26 cellular contexts compared by ENCODE assay signal in genomic region chr4:140138428-140138827, GRCh38. TPM values are rescaled to one million over a fixed set of nuclear protein-coding genes. Genes with fewer than 3 reads are reported as not detected.
DNase-seq lines count a peak whose midpoint lies in the region; ATAC-seq, FAIRE-seq and TF ChIP-seq lines count a peak whose summit lies in the region.
"Had no signal": no experiment of that assay in that cellular context is flagged by ENCODE, and none has a peak within 500 bp of the region (broad histone marks: within the 10 kb centered on the region; RNA-seq: fewer than 3 reads in every experiment).

No MANE protein-coding gene starts in this region.

- H2BK15ac ChIP-seq in H1 (ENCODE audit: low read length) (no peak overlapping the region; the same call in 1 of the 2 replicates), neuronal stem cell (ENCODE audit: low read length) (no peak overlapping the region)

- H3K4ac ChIP-seq in H1 (replicated peaks; ENCODE audit: insufficient read length, low read depth, low read length) (peak overlapping the region; percentile 44), neuronal stem cell (ENCODE audit: low read length) (no peak overlapping the region)

- no peak for TF ChIP-seq EP300 in H1 (IDR thresholded peaks at IDR 0.05; ENCODE audit: borderline replicate concordance in 1 of 2, low read depth in 2 of 2, low read length in 2 of 2)

- no peak for TF ChIP-seq RAD21 in H1 (IDR thresholded peaks at IDR 0.05 in 1 of 2, conservative IDR thresholded peaks at IDR 0.05 in 1 of 2; ENCODE audit: low read depth in 2 of 2, low read length in 2 of 2)

- H4K91ac ChIP-seq in H1 (replicated peaks; ENCODE audit: insufficient read length, low read length) (no peak overlapping the region), neuronal stem cell (ENCODE audit: low read depth, low read length, poor library complexity) (no peak overlapping the region)

- no peak overlapping the region for H2BK20ac ChIP-seq in H1 (ENCODE audit: low read length)

- H3K36me3 ChIP-seq in Caco-2 (ENCODE audit: control insufficient read depth, insufficient read depth, low read length) (no peaks in the 10 kb centered on the region), Loucy (ENCODE audit: insufficient read depth, low read length) (no peaks in the 10 kb centered on the region), H1 (ENCODE audit: control insufficient read depth in 2 of 4, insufficient read depth in 4 of 4, low read length in 3 of 4) (no peaks in the 10 kb centered on the region), neuronal stem cell (replicated peaks in 1 of 2; ENCODE audit: control insufficient read depth in 2 of 2, insufficient read depth in 2 of 2, low read length in 2 of 2) (no peaks in the 10 kb centered on the region)
- H3K36me3 ChIP-seq: transverse colon had no signal

- H3K4me1 ChIP-seq in Caco-2, result peaks cover 73% of the 10 kb centered on the region
- peaks cover 52% of the 10 kb centered on the region for H3K4me1 ChIP-seq in Loucy (ENCODE audit: insufficient read depth, low read length, poor library complexity, severe bottlenecking)
- H3K4me1 ChIP-seq in H1 (replicated peaks in 1 of 4; ENCODE audit: control insufficient read depth in 3 of 4, insufficient read depth in 4 of 4, low read length in 3 of 4), result peaks cover 0 to 12% (median 3%) of the 10 kb centered on the region in 4 experiments; a peak in 3 of 7 replicates
- H3K4me1 ChIP-seq in neuronal stem cell (ENCODE audit: control insufficient read depth in 2 of 2, insufficient read depth in 1 of 2, low read depth in 1 of 2, low read length in 2 of 2), result peaks cover 4 to 14% of the 10 kb centered on the region in 2 donors

- H3K4me2 ChIP-seq in Loucy (ENCODE audit: low read depth, low read length, poor library complexity, severe bottlenecking) (peak overlapping the region; percentile 17), H1 (ENCODE audit: insufficient read depth in 1 of 2, low read depth in 2 of 2, low read length in 2 of 2) (no peak overlapping the region), neuronal stem cell (ENCODE audit: insufficient read depth, low read length, poor library complexity, severe bottlenecking) (no peak overlapping the region)

- H2AK5ac ChIP-seq in H1 (ENCODE audit: low read depth, low read length) (no peak overlapping the region), neuronal stem cell (ENCODE audit: low read depth, low read length) (no peak overlapping the region)

- CTCF ChIA-PET in Caco-2 (lab: Charles Lee) (interaction anchor here (1.0 kb wide), 1 partner anchor 126 kb away, joined by 3 read pairs; no protein-coding TSS in a partner anchor), H1 (lab: Charles Lee; ENCODE audit: partially characterized antibody) (interaction anchor here (1.1 to 1.7 kb wide), 4 partner anchors 10 to 188 kb away, joined by 3 read pairs; no protein-coding TSS in a partner anchor)

- no peak for TF ChIP-seq POLR2A in H1 (IDR thresholded peaks at IDR 0.05; ENCODE audit: control extremely low read depth in 1 of 2, low read depth in 2 of 2, low read length in 2 of 2)

- H3K9ac ChIP-seq in Loucy (ENCODE audit: low read depth, low read length, poor library complexity, severe bottlenecking) (no peak overlapping the region), H1 (replicated peaks in 1 of 4; ENCODE audit: extremely low read depth in 1 of 4, low read depth in 3 of 4, low read length in 3 of 4) (no peak overlapping the region), neuronal stem cell (ENCODE audit: low read depth, low read length, poor library complexity) (no peak overlapping the region)

- H4K5ac ChIP-seq in H1 (ENCODE audit: insufficient read length, low read depth, low read length), result no peak overlapping the region

- H3K27me3 ChIP-seq in Caco-2 (replicated peaks; ENCODE audit: control insufficient read depth, insufficient read depth, low read length), result no peaks in the 10 kb centered on the region
- H3K27me3 ChIP-seq in Loucy (ENCODE audit: insufficient read depth, low read length, poor library complexity, severe bottlenecking), result no peaks in the 10 kb centered on the region
- H3K27me3 ChIP-seq in H1 (replicated peaks in 1 of 4; ENCODE audit: control insufficient read depth in 3 of 4, extremely low read depth in 1 of 4, insufficient read depth in 3 of 4, low read length in 3 of 4), result no peaks in the 10 kb centered on the region
- H3K27me3 ChIP-seq in neuronal stem cell (ENCODE audit: control insufficient read depth in 3 of 3, insufficient read depth in 3 of 3, low read depth in 1 of 3, low read length in 3 of 3), result no peaks in the 10 kb centered on the region
- H3K27me3 ChIP-seq: transverse colon had no signal

- intact Hi-C loops in Caco-2 (cut with micrococcal nuclease; ENCODE audit: unreplicated experiment), result loop anchor here (5.0 kb wide), 2 partner anchors 51 to 401 kb away; no protein-coding TSS in a partner anchor

- POLR2A ChIA-PET in Caco-2 (lab: Charles Lee), result interaction anchor here (1.4 to 2.3 kb wide), 2 partner anchors 12 to 89 kb away, joined by 5 to 26 read pairs; no protein-coding TSS in a partner anchor
- POLR2A ChIA-PET in H1 (lab: Charles Lee; ENCODE audit: partially characterized antibody), result interaction anchor here (2.2 kb wide), 1 partner anchor 12 kb away, joined by 11 read pairs; no protein-coding TSS in a partner anchor

- peak overlapping the region; percentile 64 for H3K4me3 Mint-ChIP-seq in Caco-2 (ENCODE audit: unreplicated experiment)
- H3K4me3 Mint-ChIP-seq: activated naive CD8-positive, alpha-beta T cell treated with anti-CD3 and anti-CD28 coated beads, Interleukin-2, amount 10 ng/mL, durations not matched to agents 7 days and 5 days; B cell; CD8-positive, alpha-beta memory T cell; natural killer cell treated with Interleukin-12 subunit alpha and Interleukin-12 subunit beta and Interleukin-15 and Interleukin-18, amount 100 ng/mL, for 72 hours had no signal

- no peaks in the 10 kb centered on the region for H3K9me2 ChIP-seq in Loucy (replicated peaks; ENCODE audit: low read depth, low read length)

- H3K79me2 ChIP-seq in Loucy (ENCODE audit: insufficient read depth, low read length) (peaks cover 94% of the 10 kb centered on the region), H1 (ENCODE audit: control insufficient read depth in 1 of 2, insufficient read depth in 2 of 2, low read length in 2 of 2) (no peaks in the 10 kb centered on the region)

- H4K20me1 ChIP-seq in Loucy (ENCODE audit: insufficient read depth, low read length, poor library complexity, severe bottlenecking), result peaks cover 4% of the 10 kb centered on the region
- no peaks in the 10 kb centered on the region for H4K20me1 ChIP-seq in H1 (replicated peaks in 1 of 2; ENCODE audit: control insufficient read depth in 1 of 2, insufficient read depth in 2 of 2, low read length in 2 of 2)

- H2BK120ac ChIP-seq in H1 (replicated peaks; ENCODE audit: low read depth, low read length), result peak overlapping the region; percentile 55
- no peak overlapping the region for H2BK120ac ChIP-seq in neuronal stem cell (ENCODE audit: low read depth, low read length)

- no peaks in the 10 kb centered on the region for H3K9me3 Mint-ChIP-seq in Caco-2 (ENCODE audit: unreplicated experiment)
- H3K9me3 Mint-ChIP-seq: activated naive CD8-positive, alpha-beta T cell treated with anti-CD3 and anti-CD28 coated beads, Interleukin-2, amount 10 ng/mL, durations not matched to agents 7 days and 5 days; CD8-positive, alpha-beta memory T cell; natural killer cell treated with Interleukin-12 subunit alpha and Interleukin-12 subunit beta and Interleukin-15 and Interleukin-18, amount 100 ng/mL, for 72 hours had no signal

- H3K14ac ChIP-seq in H1 (ENCODE audit: insufficient read length), result no peak overlapping the region
- H3K14ac ChIP-seq in neuronal stem cell (ENCODE audit: low read length), result no peak overlapping the region

- peaks cover 35% of the 10 kb centered on the region for H3K4me1 Mint-ChIP-seq in Caco-2 (ENCODE audit: low read depth, unreplicated experiment)
- H3K4me1 Mint-ChIP-seq: CD8-positive, alpha-beta memory T cell had no signal

- H2AFZ ChIP-seq in Loucy (ENCODE audit: low read length) (no peak overlapping the region), H1 (ENCODE audit: low read length) (no peak overlapping the region), neuronal stem cell (ENCODE audit: low read length) (no peak overlapping the region)

- no peak overlapping the region for H3K23ac ChIP-seq in H1 (ENCODE audit: insufficient read length)
- no peak overlapping the region for H3K23ac ChIP-seq in neuronal stem cell (ENCODE audit: low read depth, low read length, poor library complexity)

- H3K23me2 ChIP-seq in H1 (ENCODE audit: low read depth, low read length), result no peaks in the 10 kb centered on the region

- DNase-seq in Caco-2 (peak; percentile 26 to 42), H1 (ENCODE audit: low read depth in 1 of 2, low spot score in 2 of 2) (no peak), neuronal stem cell (ENCODE audit: low spot score) (no peak), NCI-H82 treated with DMSO at 0.1 percent for 48 hours (lab: John Stamatoyannopoulos, UW; ENCODE audit: unreplicated experiment) (no peak), KG1 (lab: John Stamatoyannopoulos, UW) (no peak), medulla oblongata (ENCODE audit: extremely low spot score) (no peak)
- DNase-seq: activated naive CD8-positive, alpha-beta T cell treated with anti-CD3 and anti-CD28 coated beads, Interleukin-2, amount 10 ng/mL, durations not matched to agents 7 days and 5 days; CD8-positive, alpha-beta memory T cell; GF-D8; NCI-H1105 treated with DMSO at 0.1 percent for 48 hours; NCI-H2029 treated with DMSO at 0.1 percent for 48 hours; NCI-H345; NCI-H774; posterior cingulate gyrus; stimulated activated CD8-positive, alpha-beta memory T cell treated with anti-CD3 and anti-CD28 coated beads, Interleukin-4, amount 100 ng/mL, for 48 hours; transverse colon had no signal

- H3K27ac ChIP-seq in H1 (ENCODE audit: low read depth, low read length) (no peak overlapping the region), neuronal stem cell (replicated peaks; ENCODE audit: low read length) (no peak overlapping the region)
- H3K27ac ChIP-seq: epithelial cell of prostate, HL-60 had no signal

- H3K56ac ChIP-seq in H1 (replicated peaks; ENCODE audit: insufficient read length, low read depth, low read length), result no peak overlapping the region

- BruUV-seq in Caco-2 (replicated peaks; lab: Mats Ljungman, UMichigan), result no TSS peak

- no peak overlapping the region for H4K8ac ChIP-seq in H1 (ENCODE audit: extremely low read depth, insufficient read depth, low read length)
- no peak overlapping the region for H4K8ac ChIP-seq in neuronal stem cell (ENCODE audit: low read depth, low read length)

- H3K18ac ChIP-seq in H1 (ENCODE audit: extremely low read depth, low read length) (no peak overlapping the region), neuronal stem cell (ENCODE audit: low read length) (peak overlapping the region; percentile 86)

- H3F3A ChIP-seq in Loucy (ENCODE audit: low read depth), result no peaks in the 10 kb centered on the region

- H3K4me3 ChIP-seq in Caco-2 (ENCODE audit: low read depth, low read length), result no peak overlapping the region
- H3K4me3 ChIP-seq in Loucy (ENCODE audit: low read length, poor library complexity, severe bottlenecking), result no peak overlapping the region
- H3K4me3 ChIP-seq in H1 (ENCODE audit: extremely low read depth in 1 of 4, insufficient read depth in 2 of 4, low read depth in 3 of 4, low read length in 4 of 4), result no peak overlapping the region
- H3K4me3 ChIP-seq in neuronal stem cell (ENCODE audit: low read length in 2 of 2), result no peak overlapping the region
- H3K4me3 ChIP-seq: transverse colon had no signal

- H3K79me1 ChIP-seq in H1 (ENCODE audit: low read depth, low read length) (no peaks in the 10 kb centered on the region; the same call in 1 of the 2 replicates), neuronal stem cell (ENCODE audit: low read depth, low read length) (no peaks in the 10 kb centered on the region)

- H3K27ac Mint-ChIP-seq in Caco-2 (ENCODE audit: unreplicated experiment), result peak overlapping the region; percentile 88
- H3K27ac Mint-ChIP-seq: activated naive CD8-positive, alpha-beta T cell treated with anti-CD3 and anti-CD28 coated beads, Interleukin-2, amount 10 ng/mL, durations not matched to agents 7 days and 5 days; B cell; CD8-positive, alpha-beta memory T cell; natural killer cell treated with Interleukin-12 subunit alpha and Interleukin-12 subunit beta and Interleukin-15 and Interleukin-18, amount 100 ng/mL, for 72 hours had no signal

- H2BK12ac ChIP-seq in H1 (ENCODE audit: low read depth, low read length) (peak overlapping the region; percentile 53; the same call in 1 of the 2 replicates), neuronal stem cell (ENCODE audit: low read length) (no peak overlapping the region)

- TF ChIP-seq CTCF in Caco-2 (IDR thresholded peaks at IDR 0.05; ENCODE audit: insufficient read depth in 1 of 2, low read depth in 1 of 2, low read length in 1 of 2, severe bottlenecking in 1 of 2, unreplicated experiment in 1 of 2), result no peak
- TF ChIP-seq CTCF in Loucy (conservative IDR thresholded peaks at IDR 0.05; ENCODE audit: low read length), result no peak
- no peak for TF ChIP-seq CTCF in H1 (IDR thresholded peaks at IDR 0.05; ENCODE audit: control extremely low read depth in 1 of 3, insufficient read depth in 1 of 3, low read depth in 1 of 3, low read length in 3 of 3)

- H3K9me3 ChIP-seq in Caco-2 (no peaks in the 10 kb centered on the region), Loucy (ENCODE audit: insufficient read depth, low read depth, low read length) (no peaks in the 10 kb centered on the region), H1 (ENCODE audit: insufficient read depth in 2 of 2, low read depth in 1 of 2, low read length in 1 of 2) (no peaks in the 10 kb centered on the region; a peak in 1 of 4 replicates), neuronal stem cell (replicated peaks in 1 of 2; ENCODE audit: control insufficient read depth in 2 of 2, insufficient read depth in 1 of 2, low read depth in 1 of 2, low read length in 2 of 2) (no peaks in the 10 kb centered on the region)
- H3K9me3 ChIP-seq: transverse colon had no signal

- H3K27me3 Mint-ChIP-seq in Caco-2 (ENCODE audit: insufficient read depth, unreplicated experiment), result no peaks in the 10 kb centered on the region
- H3K27me3 Mint-ChIP-seq: activated naive CD8-positive, alpha-beta T cell treated with anti-CD3 and anti-CD28 coated beads, Interleukin-2, amount 10 ng/mL, durations not matched to agents 7 days and 5 days had no signal

- H2BK5ac ChIP-seq in H1 (ENCODE audit: low read depth, low read length) (peak overlapping the region; percentile 37; the same call in 1 of the 2 replicates), neuronal stem cell (ENCODE audit: low read length) (no peak overlapping the region)

- 89% methylated on average over 6 of the region's 6 CpGs; no CpG with 5 or more reads in 1 of the 2 experiments for WGBS in H1 (ENCODE audit: extremely low coverage in 1 of 2, insufficient coverage in 1 of 2, insufficient read length in 1 of 2, insufficient replicate concordance in 2 of 2, low coverage in 1 of 2, low lambda C conversion rate in 2 of 2, missing lambda C conversion rate in 1 of 2), 2 experiments
- no CpG with 5 or more reads among the region's 6 CpGs for WGBS in neuronal stem cell (ENCODE audit: extremely low coverage in 2 of 2, insufficient read length in 2 of 2, insufficient replicate concordance in 1 of 2), 2 donors

- no peak for ATAC-seq in GM21390 (IDR thresholded peaks at IDR 0.05; ENCODE audit: unreplicated experiment)
- ATAC-seq: left lobe of liver; natural killer cell treated with Interleukin-12 subunit alpha and Interleukin-12 subunit beta and Interleukin-15 and Interleukin-18, amount 100 ng/mL, for 72 hours; Right ventricle myocardium inferior; sciatic nerve had no signal

- H3K36me3 Mint-ChIP-seq in Caco-2 (ENCODE audit: insufficient read depth, unreplicated experiment), result peaks cover 11% of the 10 kb centered on the region
- H3K36me3 Mint-ChIP-seq: CD8-positive, alpha-beta memory T cell; natural killer cell treated with Interleukin-12 subunit alpha and Interleukin-12 subunit beta and Interleukin-15 and Interleukin-18, amount 100 ng/mL, for 72 hours had no signal

- FAIRE-seq in H1 (lab: Jason Lieb, UNC), result no peak
- FAIRE-seq: GM18507 had no signal

RNA-seq across cellular contexts. Expression of gene MAML3, which starts 15.6 kb away (rescaled TPM):
- total RNA-seq in Caco-2 (2022), result 12.1 TPM in 2 replicates
- 5.6 and 5.7 TPM in 2 replicates for total RNA-seq in H1 (2021; fragmentation: NEBNext Ultra II Directional; extraction: Animal tissue kit (Norgen Biotek cat#: 25700))
- 2.1 and 2.7 TPM in 2 replicates for polyA plus RNA-seq in H1 (2011; rRNA removed)
- polyA plus RNA-seq in H1 (2011; cell fraction: cytosol; rRNA removed), result 3.0 TPM
- polyA plus RNA-seq in H1 (2011; cell fraction: nucleus; rRNA removed), result 3.8 TPM
- 2.1 to 2.6 TPM (median 2.2 TPM) in 4 replicates for polyA plus RNA-seq in H1 (2012, experiment 1 of 2)
- 0.34 TPM for polyA plus RNA-seq in H1 (2012, experiment 2 of 2)
- 4.8 TPM for polyA plus RNA-seq in H1 (2013, experiment 1 of 2)
- polyA plus RNA-seq in H1 (2013, experiment 2 of 2), result 4.9 TPM
- 4.6 and 6.1 TPM in 2 replicates for polyA minus RNA-seq in H1 (2011; rRNA and poly(A)+ RNA removed)
- polyA minus RNA-seq in H1 (2011; cell fraction: cytosol; rRNA and poly(A)+ RNA removed), result 4.1 TPM
- polyA minus RNA-seq in H1 (2011; cell fraction: nucleus; rRNA and poly(A)+ RNA removed), result 11.6 TPM
- polyA plus RNA-seq in neuronal stem cell (2013, experiment 1 of 2), result 12.3 TPM
- polyA plus RNA-seq in neuronal stem cell (2013, experiment 2 of 2), result 12.9 TPM

Comparison
In these comparisons a context has a peak if more than half of its experiments do, and no peak if none do; other contexts are left out.
1. DNase-seq: peak in Caco-2 (2 of 2); none in H1 (0 of 2), neuronal stem cell (single experiment), NCI-H82 treated with DMSO at 0.1 percent for 48 hours (single experiment), KG1 (single experiment) and medulla oblongata (single experiment).